1 cellular context compared by ENCODE assay signal in genomic region chr15:68378595-68378994, GRCh38.
TF ChIP-seq lines count a peak whose summit lies in the region.

No MANE protein-coding gene starts in this region.

TF ChIP-seq in A549, 52 proteins besides CTCF, POLR2A, EP300 and RAD21 (continued from another document):
- TF ChIP-seq RNF2 (IDR thresholded peaks at IDR 0.05; ENCODE audit: borderline replicate concordance, low read depth) (no peak), RARB (CRISPR knock-in tag; IDR thresholded peaks at IDR 0.05) (no peak)
- TF ChIP-seq, protein P1, sequence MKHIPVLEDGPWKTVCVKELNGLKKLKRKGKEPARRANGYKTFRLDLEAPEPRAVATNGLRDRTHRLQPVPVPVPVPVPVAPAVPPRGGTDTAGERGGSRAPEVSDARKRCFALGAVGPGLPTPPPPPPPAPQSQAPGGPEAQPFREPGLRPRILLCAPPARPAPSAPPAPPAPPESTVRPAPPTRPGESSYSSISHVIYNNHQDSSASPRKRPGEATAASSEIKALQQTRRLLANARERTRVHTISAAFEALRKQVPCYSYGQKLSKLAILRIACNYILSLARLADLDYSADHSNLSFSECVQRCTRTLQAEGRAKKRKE (CRISPR knock-in tag; IDR thresholded peaks at IDR 0.05; ENCODE audit: low read depth) = no peak
TF ChIP-seq in A549: peak in this region for 0.
